1 cellular context compared by ENCODE assay signal in genomic region chr4:118278473-118279274, GRCh38.
A peak's percentile ranks its signal among the peaks of the same experiment; 100 is the strongest.
TF ChIP-seq lines count a peak whose summit lies in the region.

No MANE protein-coding gene starts in this region.

TF ChIP-seq in GM12878, 131 proteins besides CTCF, POLR2A, EP300 and RAD21 (continued from another document and continues in another):
- TF ChIP-seq GATAD2B (conservative IDR thresholded peaks at IDR 0.05; ENCODE audit: low read depth) (peak; percentile 60; the same call in 1 of the 2 replicates), ZBED1 (IDR thresholded peaks at IDR 0.05; ENCODE audit: borderline replicate concordance) (peak; percentile 89; the same call in 1 of the 2 replicates), SRF (IDR thresholded peaks at IDR 0.05; ENCODE audit: low read depth in 2 of 2, low read length in 2 of 2) (no peak), HDAC2 (IDR thresholded peaks at IDR 0.05) (no peak), MTA3 (IDR thresholded peaks at IDR 0.05; ENCODE audit: borderline replicate concordance, low read length) (peak; percentile 2; the same call in 1 of the 2 replicates), HDAC6 (IDR thresholded peaks at IDR 0.05; ENCODE audit: unreplicated experiment) (peak; percentile 53), BCL11A (IDR thresholded peaks at IDR 0.05; ENCODE audit: low read depth, low read length) (peak; percentile 25; the same call in 1 of the 2 replicates), SIN3A (IDR thresholded peaks at IDR 0.05; ENCODE audit: low read depth, low read length) (peak; percentile 76; the same call in 1 of the 2 replicates), SMC3 (IDR thresholded peaks at IDR 0.05; ENCODE audit: borderline replicate concordance, low read length) (no peak), ZSCAN29 (IDR thresholded peaks at IDR 0.05) (no peak), CHD1 (IDR thresholded peaks at IDR 0.05; ENCODE audit: low read depth, low read length) (peak; percentile 80; the same call in 1 of the 2 replicates), SUPT20H (IDR thresholded peaks at IDR 0.05; ENCODE audit: borderline replicate concordance, control insufficient read depth, low read depth, low read length) (no peak), MLLT1 (IDR thresholded peaks at IDR 0.05) (peak; percentile 95), CUX1 (IDR thresholded peaks at IDR 0.05; ENCODE audit: insufficient replicate concordance, low read depth, low read length) (no peak), PKNOX1 (IDR thresholded peaks at IDR 0.05) (peak; percentile 64; the same call in 1 of the 2 replicates), POLR2AphosphoS2 (IDR thresholded peaks at IDR 0.05; ENCODE audit: low read depth, low read length) (peak; percentile 97), POU2F2 (IDR thresholded peaks at IDR 0.05; ENCODE audit: borderline replicate concordance, low read depth, low read length) (peak; percentile 93), IRF5 (IDR thresholded peaks at IDR 0.05; ENCODE audit: borderline replicate concordance) (no peak), CHD2 (IDR thresholded peaks at IDR 0.05; ENCODE audit: borderline replicate concordance, low read depth, low read length) (peak; percentile 83), HCFC1 (IDR thresholded peaks at IDR 0.05; ENCODE audit: low read length) (peak; percentile 49), BCL3 (IDR thresholded peaks at IDR 0.05; ENCODE audit: borderline replicate concordance, insufficient read depth, low read depth, low read length, poor library complexity, severe bottlenecking) (no peak), NKRF (conservative IDR thresholded peaks at IDR 0.05) (peak; percentile 92), MYC (IDR thresholded peaks at IDR 0.05; ENCODE audit: insufficient read depth, insufficient read length, insufficient replicate concordance, low read length, severe bottlenecking) (peak; percentile 94), BACH1 (IDR thresholded peaks at IDR 0.05; ENCODE audit: borderline replicate concordance) (0 out of 2 replicates have a peak, but pooled peaks have one; percentile 69), E2F4 (IDR thresholded peaks at IDR 0.05; ENCODE audit: low read depth, low read length) (no peak), RBBP5 (conservative IDR thresholded peaks at IDR 0.05) (no peak), PML (IDR thresholded peaks at IDR 0.05; ENCODE audit: low read length) (peak; percentile 99), EED (IDR thresholded peaks at IDR 0.05; ENCODE audit: low read depth) (no peak), ZBTB4 (CRISPR knock-in tag; IDR thresholded peaks at IDR 0.05) (no peak), ZNF384 (IDR thresholded peaks at IDR 0.05; ENCODE audit: borderline replicate concordance, low read depth, low read length) (no peak), BCLAF1 (IDR thresholded peaks at IDR 0.05) (no peak), ZBTB33 (IDR thresholded peaks at IDR 0.05) (no peak), SMAD1 (IDR thresholded peaks at IDR 0.05; ENCODE audit: low read depth, partially characterized antibody) (peak; percentile 75)
